Comparison of ENCODE assay signal across 35 cellular contexts in genomic region chr20:54745780-54746179, GRCh38.
"Had no signal": no experiment of that assay in that cellular context is flagged by ENCODE, and none has a peak within 500 bp of the region (broad histone marks: within the 10 kb centered on the region; RNA-seq: fewer than 3 reads in every experiment).

No MANE protein-coding gene starts in this region.

- H3K4me3 ChIP-seq: ascending aorta, cardiac muscle cell had no signal

- H3K27me3 ChIP-seq: ascending aorta, cardiac muscle cell had no signal

- H3K27ac ChIP-seq: ascending aorta, cardiac muscle cell, VCaP had no signal

- H3K9me3 Mint-ChIP-seq: activated CD4-positive, alpha-beta T cell treated with anti-CD3 and anti-CD28 coated beads, Interleukin-2, amount 10 ng/mL, durations not matched to agents 24 days and 14 days; activated naive CD4-positive, alpha-beta T cell treated with anti-CD3 and anti-CD28 coated beads, Interleukin-2, amount 10 ng/mL, durations not matched to agents 7 days and 5 days; activated naive CD8-positive, alpha-beta T cell treated with anti-CD3 and anti-CD28 coated beads, Interleukin-2, amount 50 U/mL, for 24 hours had no signal

- H3K4me3 Mint-ChIP-seq: activated B cell treated with CpG ODN at 0.5 μM for 24 hours; activated CD4-positive, alpha-beta memory T cell treated with anti-CD3 and anti-CD28 coated beads for 36 hours; activated CD4-positive, alpha-beta T cell treated with anti-CD3 and anti-CD28 coated beads, Interleukin-2, amount 10 ng/mL, durations not matched to agents 24 days and 14 days; activated CD8-positive, alpha-beta T cell treated with anti-CD3 and anti-CD28 coated beads for 36 hours; activated naive CD4-positive, alpha-beta T cell treated with anti-CD3 and anti-CD28 coated beads, Interleukin-2, amount 10 ng/mL, durations not matched to agents 7 days and 5 days; activated naive CD4-positive, alpha-beta T cell treated with anti-CD3 and anti-CD28 coated beads, Interleukin-2, amount 50 U/mL, for 24 hours; activated naive CD8-positive, alpha-beta T cell; activated naive CD8-positive, alpha-beta T cell treated with anti-CD3 and anti-CD28 coated beads, Interleukin-2, amount 10 ng/mL, durations not matched to agents 7 days and 5 days; activated naive CD8-positive, alpha-beta T cell treated with anti-CD3 and anti-CD28 coated beads, Interleukin-2, amount 50 U/mL, for 24 hours; activated T-cell treated with anti-CD3 and anti-CD28 coated beads, Interleukin-2, amount 50 U/mL, for 24 hours; brain; central memory CD8-positive, alpha-beta T cell; T-helper 1 cell treated with Interleukin-12 subunit alpha and Interleukin-12 subunit beta and Interleukin-4 antibody, amounts not matched to agents 30 μg/mL and 1 μg/mL, for 36 hours; T-helper 2 cell treated with Interferon-gamma antibody and Interleukin-4, amounts not matched to agents 5 μg/mL and 100 μg/mL, for 36 hours had no signal

- H3K4me1 ChIP-seq: ascending aorta had no signal

- H3K27ac Mint-ChIP-seq: activated B cell treated with CpG ODN at 0.5 μM for 24 hours; activated CD4-positive, alpha-beta memory T cell treated with anti-CD3 and anti-CD28 coated beads for 36 hours; activated CD4-positive, alpha-beta T cell treated with anti-CD3 and anti-CD28 coated beads, Interleukin-2, amount 10 ng/mL, durations not matched to agents 24 days and 14 days; activated CD8-positive, alpha-beta T cell treated with anti-CD3 and anti-CD28 coated beads for 36 hours; activated naive CD4-positive, alpha-beta T cell treated with anti-CD3 and anti-CD28 coated beads, Interleukin-2, amount 10 ng/mL, durations not matched to agents 7 days and 5 days; activated naive CD4-positive, alpha-beta T cell treated with anti-CD3 and anti-CD28 coated beads, Interleukin-2, amount 50 U/mL, for 24 hours; activated naive CD8-positive, alpha-beta T cell; activated naive CD8-positive, alpha-beta T cell treated with anti-CD3 and anti-CD28 coated beads, Interleukin-2, amount 10 ng/mL, durations not matched to agents 7 days and 5 days; activated naive CD8-positive, alpha-beta T cell treated with anti-CD3 and anti-CD28 coated beads, Interleukin-2, amount 50 U/mL, for 24 hours; activated T-cell treated with anti-CD3 and anti-CD28 coated beads, Interleukin-2, amount 50 U/mL, for 24 hours; activated T-helper 2 cell treated with anti-CD3 and anti-CD28 coated beads, Interferon-gamma antibody, Interleukin-2, Interleukin-4, amounts not matched to agents 10 μg/mL and 5 μg/mL and 100 μg/mL, durations not matched to agents 14 hours and 24 hours and 36 hours; brain; T-helper 1 cell treated with Interleukin-12 subunit alpha and Interleukin-12 subunit beta and Interleukin-4 antibody, amounts not matched to agents 30 μg/mL and 1 μg/mL, for 36 hours; T-helper 2 cell treated with Interferon-gamma antibody and Interleukin-4, amounts not matched to agents 5 μg/mL and 100 μg/mL, for 36 hours had no signal

- H3K27me3 Mint-ChIP-seq: activated B cell treated with CpG ODN at 0.5 μM for 24 hours; activated CD4-positive, alpha-beta T cell treated with anti-CD3 and anti-CD28 coated beads, Interleukin-2, amount 10 ng/mL, durations not matched to agents 24 days and 14 days; activated naive CD4-positive, alpha-beta T cell treated with anti-CD3 and anti-CD28 coated beads, Interleukin-2, amount 10 ng/mL, durations not matched to agents 7 days and 5 days; activated naive CD8-positive, alpha-beta T cell treated with anti-CD3 and anti-CD28 coated beads, Interleukin-2, amount 10 ng/mL, durations not matched to agents 7 days and 5 days; central memory CD8-positive, alpha-beta T cell had no signal

- H3K36me3 ChIP-seq: ascending aorta, cardiac muscle cell had no signal

- DNase-seq: activated B cell treated with CpG ODN at 0.5 μM for 24 hours; activated CD4-positive, alpha-beta memory T cell treated with anti-CD3 and anti-CD28 coated beads for 36 hours; activated CD4-positive, alpha-beta T cell treated with anti-CD3 and anti-CD28 coated beads for 4 hours; activated CD4-positive, alpha-beta T cell treated with anti-CD3 and anti-CD28 coated beads, Interleukin-2, amount 10 ng/mL, durations not matched to agents 24 days and 14 days; activated CD4-positive, alpha-beta T cell treated with anti-CD3 and anti-CD28 coated beads, Interleukin-2, amount 50 U/mL, for 1 hour; activated CD4-positive, alpha-beta T cell treated with anti-CD3 and anti-CD28 coated beads, Interleukin-2, amount 50 U/mL, for 4 hours; activated CD4-positive, CD25-positive, alpha-beta regulatory T cell treated with anti-CD3 and anti-CD28 coated beads, Interleukin-2, amount 50 U/mL, for 72 hours; activated CD8-positive, alpha-beta memory T cell treated with anti-CD3 and anti-CD28 coated beads, Interleukin-2, amount 50 U/mL, for 4 hours; activated CD8-positive, alpha-beta T cell treated with anti-CD3 and anti-CD28 coated beads for 36 hours; activated effector memory CD4-positive, alpha-beta T cell treated with Interleukin-2 at 50 U/mL for 16 hours; activated gamma-delta T cell; activated naive CD4-positive, alpha-beta T cell treated with anti-CD3 and anti-CD28 coated beads, Interleukin-2, amount 10 ng/mL, durations not matched to agents 7 days and 5 days; activated naive CD4-positive, alpha-beta T cell treated with Interleukin-2 at 50 U/mL for 16 hours; activated naive CD8-positive, alpha-beta T cell treated with anti-CD3 and anti-CD28 coated beads, Interleukin-2, amount 10 ng/mL, durations not matched to agents 7 days and 5 days; activated naive CD8-positive, alpha-beta T cell treated with anti-CD3 and anti-CD28 coated beads, Interleukin-2, amount 50 U/mL, for 24 hours; activated T-cell treated with anti-CD3 and anti-CD28 coated beads, Interleukin-2, amount 50 U/mL, for 24 hours; activated T-cell treated with anti-CD3 and anti-CD28 coated beads, Interleukin-2, amount 50 U/mL, for 48 hours; amygdala; anterior cingulate cortex; caudate nucleus; cerebellar nuclear complex; T-helper 2 cell; T-helper 9 cell had no signal

- ATAC-seq: activated CD8-positive, alpha-beta T cell treated with anti-CD3 and anti-CD28 coated beads for 36 hours; activated naive CD8-positive, alpha-beta T cell treated with anti-CD3 and anti-CD28 coated beads, Interleukin-2, amount 50 U/mL, for 24 hours had no signal

- H3K9me3 ChIP-seq: ascending aorta had no signal

- H3K36me3 Mint-ChIP-seq: activated CD4-positive, alpha-beta memory T cell treated with anti-CD3 and anti-CD28 coated beads for 36 hours; activated naive CD4-positive, alpha-beta T cell treated with anti-CD3 and anti-CD28 coated beads, Interleukin-2, amount 10 ng/mL, durations not matched to agents 7 days and 5 days; activated naive CD4-positive, alpha-beta T cell treated with anti-CD3 and anti-CD28 coated beads, Interleukin-2, amount 50 U/mL, for 24 hours; activated naive CD8-positive, alpha-beta T cell; activated naive CD8-positive, alpha-beta T cell treated with anti-CD3 and anti-CD28 coated beads, Interleukin-2, amount 10 ng/mL, durations not matched to agents 7 days and 5 days; brain had no signal

- FAIRE-seq: bronchial epithelial cell, TTC549 had no signal

- H3K4me1 Mint-ChIP-seq: activated B cell treated with CpG ODN at 0.5 μM for 24 hours; activated CD4-positive, alpha-beta T cell treated with anti-CD3 and anti-CD28 coated beads, Interleukin-2, amount 10 ng/mL, durations not matched to agents 24 days and 14 days; activated naive CD4-positive, alpha-beta T cell treated with anti-CD3 and anti-CD28 coated beads, Interleukin-2, amount 10 ng/mL, durations not matched to agents 7 days and 5 days; activated naive CD4-positive, alpha-beta T cell treated with anti-CD3 and anti-CD28 coated beads, Interleukin-2, amount 50 U/mL, for 24 hours; activated naive CD8-positive, alpha-beta T cell treated with anti-CD3 and anti-CD28 coated beads, Interleukin-2, amount 10 ng/mL, durations not matched to agents 7 days and 5 days; activated naive CD8-positive, alpha-beta T cell treated with anti-CD3 and anti-CD28 coated beads, Interleukin-2, amount 50 U/mL, for 24 hours; central memory CD8-positive, alpha-beta T cell had no signal
